9 cellular contexts compared by ENCODE assay signal in the genomic region with DNA sequence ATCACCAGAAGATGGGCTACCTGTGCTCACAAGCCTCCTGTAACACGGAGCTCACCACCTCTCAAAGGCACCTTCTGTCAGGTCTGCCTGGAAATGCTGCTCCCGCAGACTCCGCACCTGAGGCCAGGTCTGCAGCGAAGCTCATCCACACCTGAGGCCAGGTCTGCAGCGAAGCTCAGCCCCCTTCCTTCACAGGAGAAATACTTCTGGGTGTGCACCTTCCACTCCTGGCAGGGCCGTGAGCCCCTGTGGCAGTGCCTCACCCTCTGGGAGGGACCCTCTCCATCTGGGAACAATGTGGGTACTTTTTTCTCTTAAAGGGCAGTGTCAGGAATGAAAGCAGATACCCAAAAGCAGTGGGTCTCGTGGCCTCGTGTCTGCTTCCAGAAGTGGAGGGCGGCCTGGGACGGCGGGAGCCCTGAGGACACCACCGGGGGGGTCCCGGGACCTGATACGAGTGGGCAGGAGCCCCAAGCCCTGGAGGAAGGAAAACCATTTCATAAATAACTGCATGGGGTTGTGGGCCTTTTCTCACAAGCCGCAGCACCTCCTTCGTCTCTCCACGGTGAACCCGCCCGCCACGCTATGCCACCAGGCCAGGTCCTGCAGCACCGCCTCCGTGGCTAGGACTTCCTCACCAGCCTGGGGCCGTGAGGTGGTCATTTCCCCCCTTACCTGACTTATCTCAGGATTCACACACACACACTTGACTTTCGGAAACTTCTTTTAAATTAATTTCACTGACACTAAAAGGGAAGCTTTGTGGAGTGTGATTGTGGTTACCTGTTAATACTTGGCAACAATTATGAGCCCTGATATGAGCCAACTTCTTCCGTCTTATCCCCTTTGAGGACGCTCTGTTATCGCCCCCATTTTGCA. TPM values are rescaled to one million over a fixed set of nuclear protein-coding genes. Genes with fewer than 3 reads are reported as not detected.
DNase-seq lines count a peak whose midpoint lies in the region; ATAC-seq, FAIRE-seq and TF ChIP-seq lines count a peak whose summit lies in the region.
"Had no signal": no experiment of that assay in that cellular context is flagged by ENCODE, and none has a peak within 500 bp of the region (broad histone marks: within the 10 kb centered on the region; RNA-seq: fewer than 3 reads in every experiment).

No MANE protein-coding gene starts in this region.

- no peaks in the 10 kb centered on the region for H3K36me3 Mint-ChIP-seq in WTC11

- no peak overlapping the region for H3K27ac ChIP-seq in keratinocyte (ENCODE audit: control insufficient read depth, insufficient read depth, low read length)

- CTCF ChIA-PET in WTC11 (lab: Charles Lee) = interaction anchor here (1.5 to 3.2 kb wide), 5 partner anchors 11 to 230 kb away, joined by 7 to 16 read pairs (median 8); no protein-coding TSS in a partner anchor

- no peaks in the 10 kb centered on the region for H3K9me1 ChIP-seq in keratinocyte (ENCODE audit: control insufficient read depth, extremely low read depth, insufficient read depth, low read length)

- H3K27me3 ChIP-seq in keratinocyte (ENCODE audit: control insufficient read depth, extremely low read depth, insufficient read depth, low read length) = peaks cover 33% of the 10 kb centered on the region

- H3K4me2 ChIP-seq in keratinocyte (ENCODE audit: control insufficient read depth, extremely low read depth, insufficient read depth, low read depth, low read length) = peak overlapping the region; percentile 81

- POLR2A ChIA-PET in WTC11 (lab: Charles Lee) = no interaction called here

- H3K4me1 ChIP-seq in keratinocyte (ENCODE audit: control insufficient read depth, extremely low read depth, insufficient read depth, low read length) = peaks cover 3% of the 10 kb centered on the region

- H3K4me3 ChIP-seq in keratinocyte (ENCODE audit: control insufficient read depth in 2 of 3, extremely low read depth in 1 of 3, insufficient read depth in 2 of 3, low read depth in 1 of 3, low read length in 3 of 3) = peak overlapping the region in 1 of 3 experiments; percentile 59

- H3K9me3 Mint-ChIP-seq in WTC11 = no peaks in the 10 kb centered on the region

- H3K4me1 Mint-ChIP-seq in WTC11 = peaks cover 9% of the 10 kb centered on the region

- no peak overlapping the region for H2AFZ ChIP-seq in keratinocyte (ENCODE audit: control insufficient read depth, low read length)

- ATAC-seq in WTC11 (no peak), GM21723 (IDR thresholded peaks at IDR 0.05; ENCODE audit: unreplicated experiment) (no peak)

- H3K4me3 Mint-ChIP-seq in WTC11 = peak overlapping the region; percentile 65

- no peak for FAIRE-seq in keratinocyte (lab: Jason Lieb, UNC)

- DNase-seq in stimulated activated CD4-positive, alpha-beta T cell treated with anti-CD3 and anti-CD28 coated beads, Interleukin-15, amount 100 ng/mL, for 24 hours = peak; percentile 37
- no peak for DNase-seq in stimulated activated CD4-positive, alpha-beta T cell treated with anti-CD3 and anti-CD28 coated beads, Interleukin-12 subunit alpha, Interleukin-12 subunit beta, amount 100 ng/mL, for 4 hours
- DNase-seq in WTC11 (ENCODE audit: low spot score) = no peak
- DNase-seq in keratinocyte (ENCODE audit: low read depth, low spot score) = no peak
- no peak for DNase-seq in amniotic stem cell (lab: John Stamatoyannopoulos, UW)
- DNase-seq in SKM-1 (lab: John Stamatoyannopoulos, UW; ENCODE audit: unreplicated experiment) = no peak
- no peak for DNase-seq in AG20443 (ENCODE audit: low spot score)
- DNase-seq: transverse colon had no signal

- H3K79me2 ChIP-seq in keratinocyte (ENCODE audit: control insufficient read depth, insufficient read depth, low read length) = no peaks in the 10 kb centered on the region

- peaks cover 41% of the 10 kb centered on the region for H3K27me3 Mint-ChIP-seq in WTC11 (ENCODE audit: low read depth)

- no peaks in the 10 kb centered on the region for H3K9me3 ChIP-seq in keratinocyte (ENCODE audit: control insufficient read depth, low read depth, low read length)
- H3K9me3 ChIP-seq: transverse colon had no signal

- no peak overlapping the region for H3K9ac ChIP-seq in keratinocyte (ENCODE audit: control insufficient read depth, extremely low read depth, insufficient read depth, low read length)

- H3K36me3 ChIP-seq in keratinocyte (ENCODE audit: control insufficient read depth in 2 of 2, extremely low read depth in 1 of 2, insufficient read depth in 2 of 2, low read length in 2 of 2) = no peaks in the 10 kb centered on the region
- H3K36me3 ChIP-seq: transverse colon had no signal

- peaks cover 4% of the 10 kb centered on the region for H4K20me1 ChIP-seq in keratinocyte (ENCODE audit: control insufficient read depth, extremely low read depth, insufficient read depth, low read length)

- TF ChIP-seq CTCF in WTC11 (IDR thresholded peaks at IDR 0.05) (no peak), keratinocyte (optimal IDR thresholded peaks at IDR 0.05 in 1 of 3, IDR thresholded peaks at IDR 0.05 in 1 of 3, conservative IDR thresholded peaks at IDR 0.05 in 1 of 3; ENCODE audit: extremely low read depth in 1 of 3, insufficient read depth in 2 of 3, low read length in 3 of 3) (no peak)

- H3K27ac Mint-ChIP-seq in WTC11 = no peak overlapping the region

- dilution Hi-C loops in keratinocyte (cut with MboI; ENCODE audit: extremely low pct_ligation_motif_present, low sequenced_read_pairs) = no loop called here

TF ChIP-seq in WTC11, 78 proteins besides CTCF, POLR2A, EP300 and RAD21:
- TF ChIP-seq ATF2 (CRISPR knock-in tag; IDR thresholded peaks at IDR 0.05; ENCODE audit: borderline replicate concordance, low read depth) = no peak
- no peak for TF ChIP-seq ZNF396 (CRISPR knock-in tag; IDR thresholded peaks at IDR 0.05; ENCODE audit: borderline replicate concordance)

RNA-seq across cellular contexts. Expression of gene SLCO4A1, which starts 1.2 kb away (rescaled TPM):
- total RNA-seq in WTC11 (2021) = 15.2 to 19.9 TPM (median 18.5 TPM) in 3 replicates
- 0.43 to 1.8 TPM (median 1.4 TPM) in 3 replicates for polyA plus RNA-seq in keratinocyte
- 19.0 TPM for polyA plus RNA-seq in keratinocyte (2011; ENCODE audit: low read depth)
- 0.28 and 0.35 TPM in 2 replicates for polyA plus RNA-seq in keratinocyte (2011; cell fraction: cytosol; rRNA removed)
- 1.6 and 2.7 TPM in 2 replicates for polyA plus RNA-seq in keratinocyte (2011; cell fraction: nucleus; rRNA removed)
- polyA plus RNA-seq in keratinocyte (2012; ENCODE audit: low replicate concordance) = 1.1 and 42.6 TPM in 2 replicates
- 0.96 to 1.7 TPM (median 1.1 TPM) in 3 replicates for polyA minus RNA-seq in keratinocyte
- polyA minus RNA-seq in keratinocyte (2011; cell fraction: cytosol; rRNA and poly(A)+ RNA removed) = 4.6 TPM
- 1.7 and 1.8 TPM in 2 replicates for polyA minus RNA-seq in keratinocyte (2011; cell fraction: nucleus; rRNA and poly(A)+ RNA removed)
